In the genomic region with DNA sequence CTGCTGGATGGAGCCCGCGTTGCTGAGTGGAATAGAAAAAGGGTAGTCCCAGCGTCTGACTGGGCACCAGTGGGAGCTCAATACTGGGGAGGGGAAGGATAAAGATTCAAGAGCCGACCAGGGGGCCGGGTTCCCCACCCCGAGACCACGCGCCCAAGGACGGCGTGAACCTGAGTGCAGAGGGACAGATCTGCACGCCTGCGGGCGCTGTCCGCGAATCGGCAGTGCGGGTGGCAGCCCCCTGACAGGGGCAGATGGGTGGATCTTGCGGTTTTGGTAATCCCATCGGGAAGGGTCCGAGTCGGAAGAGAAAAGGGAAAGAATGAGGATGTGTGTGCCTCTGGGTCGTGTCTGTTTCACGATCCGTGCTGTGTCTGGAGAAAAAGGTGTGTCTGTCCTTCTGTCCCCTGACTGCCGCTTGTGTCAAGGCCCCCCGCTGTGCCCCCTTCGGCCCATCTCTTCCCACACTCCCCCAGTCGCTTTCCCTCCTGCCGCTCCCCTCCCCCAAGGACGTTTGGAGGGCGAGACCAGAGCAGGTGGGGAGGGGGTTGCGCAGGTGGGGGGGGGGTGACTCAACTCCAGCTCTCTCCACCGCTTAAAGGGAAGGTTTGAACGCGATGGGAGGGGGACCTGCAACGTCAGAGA, we compare ENCODE assay signal across 8 cellular contexts. TPM values are rescaled to one million over a fixed set of nuclear protein-coding genes. Genes with fewer than 3 reads are reported as not detected.
DNase-seq lines count a peak whose midpoint lies in the region; ATAC-seq and TF ChIP-seq lines count a peak whose summit lies in the region.

No MANE protein-coding gene starts in this region.

- in situ Hi-C loops in HAP-1 (cut with MboI; ENCODE audit: low sequenced_read_pairs), result no loop called here

- no peaks in the 10 kb centered on the region for H3K9me3 Mint-ChIP-seq in activated naive CD8-positive, alpha-beta T cell (ENCODE audit: low read depth)

- peak overlapping the region; percentile 2 for H3K27ac ChIP-seq in AG04450 (ENCODE audit: low read depth, low read length)

- peak overlapping the region; percentile 22 for H3K27ac Mint-ChIP-seq in activated naive CD8-positive, alpha-beta T cell

- ATAC-seq in HG03139 (IDR thresholded peaks at IDR 0.05; ENCODE audit: unreplicated experiment), result no peak
- no peak for ATAC-seq in GM21737 (IDR thresholded peaks at IDR 0.05; ENCODE audit: unreplicated experiment)

- CTCF ChIA-PET in AG04450 (lab: Charles Lee), result interaction anchor here (0.8 to 2.5 kb wide), 7 partner anchors 9 to 117 kb away, joined by 3 to 11 read pairs (median 3); no protein-coding TSS in a partner anchor

- no peak for DNase-seq in AG04450 (ENCODE audit: low read depth, low spot score)
- peak in 1 of 2 experiments; percentile 29 for DNase-seq in HAP-1 (ENCODE audit: low spot score in 2 of 2)
- no peak for DNase-seq in kidney epithelial cell (ENCODE audit: low read depth)
- no peak for DNase-seq in SW 1271 (lab: John Stamatoyannopoulos, UW)
- DNase-seq in NCI-H1092 treated with DMSO at 0.1 percent for 48 hours (lab: John Stamatoyannopoulos, UW), result no peak

- peaks cover 56% of the 10 kb centered on the region for H3K4me1 Mint-ChIP-seq in activated naive CD8-positive, alpha-beta T cell (ENCODE audit: low read depth)

- H3K4me3 Mint-ChIP-seq in activated naive CD8-positive, alpha-beta T cell, result peak overlapping the region; percentile 81

- H3K36me3 ChIP-seq in HAP-1 (replicated peaks), result no peaks in the 10 kb centered on the region
- no peaks in the 10 kb centered on the region for H3K36me3 ChIP-seq in kidney epithelial cell (ENCODE audit: control insufficient read depth, insufficient read depth, low read length)

- peaks cover 33% of the 10 kb centered on the region for H3K27me3 Mint-ChIP-seq in activated naive CD8-positive, alpha-beta T cell

- TF ChIP-seq CTCF in AG04450 (IDR thresholded peaks at IDR 0.05; ENCODE audit: low read depth, low read length) (no peak), kidney epithelial cell (IDR thresholded peaks at IDR 0.05; ENCODE audit: insufficient read depth, low read length, poor library complexity, severe bottlenecking) (no peak)

- H3K36me3 Mint-ChIP-seq in activated naive CD8-positive, alpha-beta T cell, result no peaks in the 10 kb centered on the region

- H3K4me3 ChIP-seq in AG04450 (ENCODE audit: low read depth, low read length) (peak overlapping the region; percentile 48), HAP-1 (peak overlapping the region; percentile 26), kidney epithelial cell (ENCODE audit: low read depth, low read length) (peak overlapping the region; percentile 3)

- H3K9me3 ChIP-seq in AG04450 (ENCODE audit: control insufficient read depth, insufficient read depth, low read length) (no peaks in the 10 kb centered on the region; the same call in 1 of the 2 replicates), HAP-1 (no peaks in the 10 kb centered on the region)

- POLR2A ChIA-PET in AG04450 (lab: Yijun Ruan, JAX), result interaction anchor here (1.0 to 1.4 kb wide), 2 partner anchors 39 to 65 kb away, joined by 3 to 5 read pairs; a partner anchor contains a TSS

- H3K27me3 ChIP-seq in AG04450 (ENCODE audit: control insufficient read depth, insufficient read depth, low read length), result peaks cover 16% of the 10 kb centered on the region
- H3K27me3 ChIP-seq in HAP-1 (ENCODE audit: low read depth), result peaks cover 63% of the 10 kb centered on the region
- peaks cover 47% of the 10 kb centered on the region for H3K27me3 ChIP-seq in kidney epithelial cell (ENCODE audit: control insufficient read depth, insufficient read depth, low read length)

- peaks cover 13% of the 10 kb centered on the region for H3K4me1 ChIP-seq in HAP-1

RNA-seq across cellular contexts. Expression of a gene that starts 0.7 kb away (rescaled TPM):
- 0.16 and 0.38 TPM in 2 replicates for polyA plus RNA-seq in AG04450 (2011; rRNA removed)
- polyA minus RNA-seq in AG04450 (2011; rRNA and poly(A)+ RNA removed), result 0.13 and 0.28 TPM in 2 replicates
- total RNA-seq in kidney epithelial cell, result 17.5 and 17.8 TPM in 2 replicates

RNA-seq across cellular contexts. Expression of a gene that starts 11.8 kb away (rescaled TPM):
- 197 and 227 TPM in 2 replicates for polyA plus RNA-seq in AG04450 (2011; rRNA removed)
- 93.2 and 93.4 TPM in 2 replicates for polyA minus RNA-seq in AG04450 (2011; rRNA and poly(A)+ RNA removed)
- total RNA-seq in kidney epithelial cell, result 155 and 183 TPM in 2 replicates

RNA-seq across cellular contexts. Expression of a gene that starts 14.0 kb away (rescaled TPM):
- polyA plus RNA-seq in AG04450 (2011; rRNA removed), result 0.02 and 0.05 TPM in 2 replicates
- polyA minus RNA-seq in AG04450 (2011; rRNA and poly(A)+ RNA removed), result not detected in 2 replicates
- not detected in 2 replicates for total RNA-seq in kidney epithelial cell

RNA-seq across cellular contexts. Expression of a gene that starts 34.8 kb away (rescaled TPM):
- polyA plus RNA-seq in AG04450 (2011; rRNA removed), result not detected in 2 replicates
- polyA minus RNA-seq in AG04450 (2011; rRNA and poly(A)+ RNA removed), result not detected in 2 replicates
- not detected in 2 replicates for total RNA-seq in kidney epithelial cell

RNA-seq across cellular contexts. Expression of a gene that starts 39.2 kb away (rescaled TPM):
- polyA plus RNA-seq in AG04450 (2011; rRNA removed), result 356 and 417 TPM in 2 replicates
- 363 and 484 TPM in 2 replicates for polyA minus RNA-seq in AG04450 (2011; rRNA and poly(A)+ RNA removed)
- 229 and 245 TPM in 2 replicates for total RNA-seq in kidney epithelial cell
